1 cellular context compared by ENCODE assay signal in the genomic region with DNA sequence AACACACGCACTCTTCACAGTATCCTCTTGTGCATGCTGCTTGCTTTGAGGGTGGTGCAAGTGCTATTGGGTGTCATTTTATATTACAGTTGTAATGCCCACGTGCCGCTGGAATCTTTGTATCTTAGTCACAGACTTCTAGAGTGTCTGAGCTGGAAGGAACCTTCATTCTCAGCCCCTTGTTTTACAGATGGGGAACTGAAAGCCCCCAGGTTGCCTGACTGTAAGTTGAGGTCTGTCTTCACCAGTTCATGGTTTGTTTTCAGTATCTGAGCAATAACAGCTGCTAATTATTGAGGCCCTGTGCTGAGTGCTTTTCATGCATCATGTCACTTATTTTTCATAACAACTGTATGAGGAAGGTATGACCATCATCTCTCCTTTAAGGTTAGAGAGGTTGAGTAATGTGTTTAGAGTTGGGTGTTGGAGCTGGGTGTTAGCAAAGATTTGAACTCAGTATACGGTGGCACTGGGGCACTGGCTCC.
A peak's percentile ranks its signal among the peaks of the same experiment; 100 is the strongest.
TF ChIP-seq lines count a peak whose summit lies in the region.

No MANE protein-coding gene starts in this region.

TF ChIP-seq in GM12878, 131 proteins besides CTCF, POLR2A, EP300 and RAD21 (continued from another document):
- TF ChIP-seq, protein P1, sequence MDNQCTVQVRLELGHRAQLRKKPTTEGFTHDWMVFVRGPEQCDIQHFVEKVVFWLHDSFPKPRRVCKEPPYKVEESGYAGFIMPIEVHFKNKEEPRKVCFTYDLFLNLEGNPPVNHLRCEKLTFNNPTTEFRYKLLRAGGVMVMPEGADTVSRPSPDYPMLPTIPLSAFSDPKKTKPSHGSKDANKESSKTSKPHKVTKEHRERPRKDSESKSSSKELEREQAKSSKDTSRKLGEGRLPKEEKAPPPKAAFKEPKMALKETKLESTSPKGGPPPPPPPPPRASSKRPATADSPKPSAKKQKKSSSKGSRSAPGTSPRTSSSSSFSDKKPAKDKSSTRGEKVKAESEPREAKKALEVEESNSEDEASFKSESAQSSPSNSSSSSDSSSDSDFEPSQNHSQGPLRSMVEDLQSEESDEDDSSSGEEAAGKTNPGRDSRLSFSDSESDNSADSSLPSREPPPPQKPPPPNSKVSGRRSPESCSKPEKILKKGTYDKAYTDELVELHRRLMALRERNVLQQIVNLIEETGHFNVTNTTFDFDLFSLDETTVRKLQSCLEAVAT (IDR thresholded peaks at IDR 0.05), result peak; percentile 73
- TF ChIP-seq BCL11A (IDR thresholded peaks at IDR 0.05; ENCODE audit: low read depth, low read length) (peak; percentile 99), ZNF24 (IDR thresholded peaks at IDR 0.05) (peak; percentile 88), BMI1 (IDR thresholded peaks at IDR 0.05; ENCODE audit: borderline replicate concordance) (peak; percentile 84)
- TF ChIP-seq, protein P2, sequence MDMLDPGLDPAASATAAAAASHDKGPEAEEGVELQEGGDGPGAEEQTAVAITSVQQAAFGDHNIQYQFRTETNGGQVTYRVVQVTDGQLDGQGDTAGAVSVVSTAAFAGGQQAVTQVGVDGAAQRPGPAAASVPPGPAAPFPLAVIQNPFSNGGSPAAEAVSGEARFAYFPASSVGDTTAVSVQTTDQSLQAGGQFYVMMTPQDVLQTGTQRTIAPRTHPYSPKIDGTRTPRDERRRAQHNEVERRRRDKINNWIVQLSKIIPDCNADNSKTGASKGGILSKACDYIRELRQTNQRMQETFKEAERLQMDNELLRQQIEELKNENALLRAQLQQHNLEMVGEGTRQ (IDR thresholded peaks at IDR 0.05; ENCODE audit: borderline replicate concordance, low read depth, low read length), result peak; percentile 62; the same call in 1 of the 2 replicates
- TF ChIP-seq, protein P3, sequence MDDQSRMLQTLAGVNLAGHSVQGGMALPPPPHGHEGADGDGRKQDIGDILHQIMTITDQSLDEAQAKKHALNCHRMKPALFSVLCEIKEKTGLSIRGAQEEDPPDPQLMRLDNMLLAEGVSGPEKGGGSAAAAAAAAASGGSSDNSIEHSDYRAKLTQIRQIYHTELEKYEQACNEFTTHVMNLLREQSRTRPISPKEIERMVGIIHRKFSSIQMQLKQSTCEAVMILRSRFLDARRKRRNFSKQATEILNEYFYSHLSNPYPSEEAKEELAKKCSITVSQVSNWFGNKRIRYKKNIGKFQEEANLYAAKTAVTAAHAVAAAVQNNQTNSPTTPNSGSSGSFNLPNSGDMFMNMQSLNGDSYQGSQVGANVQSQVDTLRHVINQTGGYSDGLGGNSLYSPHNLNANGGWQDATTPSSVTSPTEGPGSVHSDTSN (IDR thresholded peaks at IDR 0.05; ENCODE audit: insufficient replicate concordance, low read depth, low read length), result peak; percentile 76
- TF ChIP-seq, protein P4, sequence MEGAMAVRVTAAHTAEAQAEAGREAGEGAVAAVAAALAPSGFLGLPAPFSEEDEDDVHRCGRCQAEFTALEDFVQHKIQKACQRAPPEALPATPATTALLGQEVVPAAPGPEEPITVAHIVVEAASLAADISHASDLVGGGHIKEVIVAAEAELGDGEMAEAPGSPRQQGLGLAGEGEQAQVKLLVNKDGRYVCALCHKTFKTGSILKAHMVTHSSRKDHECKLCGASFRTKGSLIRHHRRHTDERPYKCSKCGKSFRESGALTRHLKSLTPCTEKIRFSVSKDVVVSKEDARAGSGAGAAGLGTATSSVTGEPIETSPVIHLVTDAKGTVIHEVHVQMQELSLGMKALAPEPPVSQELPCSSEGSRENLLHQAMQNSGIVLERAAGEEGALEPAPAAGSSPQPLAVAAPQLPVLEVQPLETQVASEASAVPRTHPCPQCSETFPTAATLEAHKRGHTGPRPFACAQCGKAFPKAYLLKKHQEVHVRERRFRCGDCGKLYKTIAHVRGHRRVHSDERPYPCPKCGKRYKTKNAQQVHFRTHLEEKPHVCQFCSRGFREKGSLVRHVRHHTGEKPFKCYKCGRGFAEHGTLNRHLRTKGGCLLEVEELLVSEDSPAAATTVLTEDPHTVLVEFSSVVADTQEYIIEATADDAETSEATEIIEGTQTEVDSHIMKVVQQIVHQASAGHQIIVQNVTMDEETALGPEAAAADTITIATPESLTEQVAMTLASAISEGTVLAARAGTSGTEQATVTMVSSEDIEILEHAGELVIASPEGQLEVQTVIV (IDR thresholded peaks at IDR 0.05; ENCODE audit: borderline replicate concordance, partially characterized antibody), result no peak
